Comparison of ENCODE assay signal across 23 cellular contexts in genomic region chr2:230593765-230594164, GRCh38.
A peak's percentile ranks its signal among the peaks of the same experiment; 100 is the strongest.
DNase-seq lines count a peak whose midpoint lies in the region; ATAC-seq, FAIRE-seq and TF ChIP-seq lines count a peak whose summit lies in the region.
"Had no signal": no experiment of that assay in that cellular context is flagged by ENCODE, and none has a peak within 500 bp of the region (broad histone marks: within the 10 kb centered on the region; RNA-seq: fewer than 3 reads in every experiment).

No MANE protein-coding gene starts in this region.

- no peak overlapping the region for H3K4me3 Mint-ChIP-seq in activated CD8-positive, alpha-beta T cell treated with anti-CD3 and anti-CD28 coated beads, Interleukin-2, amount 10 ng/mL, durations not matched to agents 7 days and 5 days

- H3K9ac ChIP-seq in BLaER1 (no peak overlapping the region), GM12878 (ENCODE audit: control insufficient read depth, insufficient read depth, low read length) (peak overlapping the region; percentile 52)

- TF ChIP-seq POLR2A in GM12878 (IDR thresholded peaks at IDR 0.05; ENCODE audit: low read depth, low read length), result no peak

- H4K20me1 ChIP-seq in BLaER1, result no peaks in the 10 kb centered on the region
- no peaks in the 10 kb centered on the region for H4K20me1 ChIP-seq in GM12878 (ENCODE audit: control insufficient read depth, insufficient read depth)

- POLR2A ChIA-PET in GM12878 (lab: Charles Lee) (interaction anchor here (1.1 to 1.3 kb wide), 2 partner anchors 9 to 172 kb away, joined by 3 read pairs; no protein-coding TSS in a partner anchor), HEK293T (lab: Yijun Ruan, JAX) (no interaction called here)
- POLR2A ChIA-PET in activated CD8-positive, alpha-beta T cell treated with anti-CD3 and anti-CD28 coated beads, Interleukin-2, amount 10 ng/mL, durations not matched to agents 7 days and 5 days (lab: Charles Lee), result no interaction called here

- peaks cover 14% of the 10 kb centered on the region for H3K9me3 Mint-ChIP-seq in activated CD8-positive, alpha-beta T cell treated with anti-CD3 and anti-CD28 coated beads, Interleukin-2, amount 10 ng/mL, durations not matched to agents 7 days and 5 days (ENCODE audit: insufficient read depth)

- no peaks in the 10 kb centered on the region for H3K36me3 ChIP-seq in BLaER1
- H3K36me3 ChIP-seq in KOPT-K1 (ENCODE audit: insufficient read depth, low read length), result no peaks in the 10 kb centered on the region
- no peaks in the 10 kb centered on the region for H3K36me3 ChIP-seq in GM12878 (ENCODE audit: control insufficient read depth in 2 of 2, insufficient read depth in 2 of 2, low read length in 1 of 2)
- H3K36me3 ChIP-seq: Peyer's patch had no signal

- H3K4me2 ChIP-seq in BLaER1, result 0 out of 2 replicates have a peak overlapping the region, but pooled peaks have one; percentile 39
- H3K4me2 ChIP-seq in GM12878 (ENCODE audit: control insufficient read depth, insufficient read depth), result peak overlapping the region; percentile 11; the same call in 1 of the 2 replicates

- SMC1A ChIA-PET in GM12878 (lab: Charles Lee; ENCODE audit: uncharacterized antibody, unreplicated experiment), result interaction anchor here (0.8 to 1.5 kb wide), 6 partner anchors 9 to 163 kb away, joined by 3 to 5 read pairs (median 4); no protein-coding TSS in a partner anchor

- H3K27ac Mint-ChIP-seq in activated CD8-positive, alpha-beta T cell treated with anti-CD3 and anti-CD28 coated beads, Interleukin-2, amount 10 ng/mL, durations not matched to agents 7 days and 5 days, result no peak overlapping the region

- CTCF ChIA-PET in GM12878 (lab: Yijun Ruan, JAX) (interaction anchor here (0.5 kb wide), 1 partner anchor 672 kb away, joined by 3 read pairs; the partner anchor contains the start of gene FBXO36), HEK293T (lab: Yijun Ruan, JAX) (no interaction called here)
- CTCF ChIA-PET in activated CD8-positive, alpha-beta T cell treated with anti-CD3 and anti-CD28 coated beads, Interleukin-2, amount 10 ng/mL, durations not matched to agents 7 days and 5 days (lab: Charles Lee), result no interaction called here

- H3K27me3 ChIP-seq in BLaER1 (no peaks in the 10 kb centered on the region), GM12878 (replicated peaks in 1 of 2; ENCODE audit: control insufficient read depth in 2 of 2, insufficient read depth in 2 of 2, low read length in 1 of 2) (no peaks in the 10 kb centered on the region)
- H3K27me3 ChIP-seq: Peyer's patch had no signal

- no peak overlapping the region for H3K27ac ChIP-seq in BLaER1
- peak overlapping the region; percentile 37 for H3K27ac ChIP-seq in KOPT-K1 (ENCODE audit: low read depth, low read length, poor library complexity, severe bottlenecking)
- H3K27ac ChIP-seq in GM12878 (ENCODE audit: control insufficient read depth, insufficient read depth), result peak overlapping the region; percentile 96
- H3K27ac ChIP-seq: HL-60 had no signal

- TF ChIP-seq CTCF in GM12878 (IDR thresholded peaks at IDR 0.05 in 2 of 3, conservative IDR thresholded peaks at IDR 0.05 in 1 of 3; ENCODE audit: control insufficient read depth in 2 of 3, extremely low read depth in 1 of 3, insufficient read depth in 1 of 3, low read depth in 3 of 3, low read length in 3 of 3), result no peak
- no peak for TF ChIP-seq CTCF in omental fat pad (IDR thresholded peaks at IDR 0.05)

- RAD21 ChIA-PET in GM12878 (lab: Charles Lee; ENCODE audit: unreplicated experiment), result interaction anchor here (1.3 to 1.4 kb wide), 3 partner anchors 9 to 391 kb away, joined by 3 to 6 read pairs (median 4); no protein-coding TSS in a partner anchor

- no peaks in the 10 kb centered on the region for H3K27me3 Mint-ChIP-seq in activated CD8-positive, alpha-beta T cell treated with anti-CD3 and anti-CD28 coated beads, Interleukin-2, amount 10 ng/mL, durations not matched to agents 7 days and 5 days (ENCODE audit: low read depth)
- H3K27me3 Mint-ChIP-seq: CD4-positive, alpha-beta memory T cell had no signal

- 57% methylated on average over 9 of the region's 9 CpGs for WGBS in GM12878 (ENCODE audit: insufficient coverage, insufficient replicate concordance, low lambda C conversion rate, missing lambda C conversion rate)

- H3K36me3 Mint-ChIP-seq in activated CD8-positive, alpha-beta T cell treated with anti-CD3 and anti-CD28 coated beads, Interleukin-2, amount 10 ng/mL, durations not matched to agents 7 days and 5 days (ENCODE audit: low read depth), result peaks cover 34% of the 10 kb centered on the region

- no peak for FAIRE-seq in GM12878 (lab: Jason Lieb, UNC)
- FAIRE-seq: G401.6 had no signal

- no peak for ATAC-seq in GM12878
- ATAC-seq in omental fat pad (ENCODE audit: low FRiP score), result peak; percentile 23
- no peak for ATAC-seq in activated CD8-positive, alpha-beta T cell treated with anti-CD3 and anti-CD28 coated beads, Interleukin-2, amount 10 ng/mL, durations not matched to agents 7 days and 5 days
- no peak for ATAC-seq in GM18519 (IDR thresholded peaks at IDR 0.05; ENCODE audit: low FRiP score, unreplicated experiment)
- ATAC-seq: HCT116 had no signal

- no TSS peak for BruUV-seq in GM12878 (replicated peaks; lab: Mats Ljungman, UMichigan)

- no peak for TF ChIP-seq RAD21 in GM12878 (IDR thresholded peaks at IDR 0.05; ENCODE audit: insufficient read depth, low read depth, low read length)

- H3K4me1 ChIP-seq in BLaER1 (peaks cover 24% of the 10 kb centered on the region), GM12878 (ENCODE audit: control insufficient read depth, insufficient read depth, low read length) (peaks cover 84% of the 10 kb centered on the region)

- peaks cover 22% of the 10 kb centered on the region for H3K79me2 ChIP-seq in GM12878 (ENCODE audit: control insufficient read depth, insufficient read depth, low read length)

- DNase-seq in GM12878 (ENCODE audit: low read depth, low spot score) (no peak), omental fat pad (ENCODE audit: low spot score) (no peak), HEK293T (ENCODE audit: extremely low spot score) (no peak), NAMALWA (ENCODE audit: low spot score) (no peak)
- no peak for DNase-seq in activated CD8-positive, alpha-beta T cell treated with anti-CD3 and anti-CD28 coated beads, Interleukin-2, amount 10 ng/mL, durations not matched to agents 7 days and 5 days
- DNase-seq: C1 segment of cervical spinal cord; CD4-positive, alpha-beta memory T cell; COR-L47; DMS53; NCI-H1694; NCI-H2029 treated with DMSO at 0.1 percent for 48 hours; NCI-H2227 treated with DMSO at 0.1 percent for 48 hours; NCI-H526 treated with DMSO at 0.1 percent for 48 hours; OCI-M1; Peyer's patch; SIG-M5; T-helper 1 cell had no signal

- H3K9me3 ChIP-seq in BLaER1 (no peaks in the 10 kb centered on the region; the same call in 1 of the 2 replicates), KOPT-K1 (ENCODE audit: insufficient read depth, low read length, poor library complexity, severe bottlenecking) (peaks cover 4% of the 10 kb centered on the region), GM12878 (replicated peaks; ENCODE audit: control insufficient read depth, insufficient read depth, low read length) (peaks cover 6% of the 10 kb centered on the region; the same call in 2 of the 3 replicates)
- H3K9me3 ChIP-seq: Peyer's patch had no signal

- H3K4me1 Mint-ChIP-seq in activated CD8-positive, alpha-beta T cell treated with anti-CD3 and anti-CD28 coated beads, Interleukin-2, amount 10 ng/mL, durations not matched to agents 7 days and 5 days (ENCODE audit: low read depth), result peaks cover 76% of the 10 kb centered on the region

- no peak overlapping the region for H3K4me3 ChIP-seq in BLaER1
- no peak overlapping the region for H3K4me3 ChIP-seq in GM12878
- H3K4me3 ChIP-seq: Peyer's patch had no signal

- in situ Hi-C loops in GM12878 (cut with MboI), result no loop called here

- intact Hi-C loops in GM12878 (cut with micrococcal nuclease; ENCODE audit: unreplicated experiment), result no loop called here

- no peak overlapping the region; the same call in 1 of the 2 replicates for H2AFZ ChIP-seq in GM12878 (ENCODE audit: control insufficient read depth, low read depth, low read length)

- TF ChIP-seq EP300 in GM12878 (IDR thresholded peaks at IDR 0.05; ENCODE audit: borderline replicate concordance in 1 of 2, control insufficient read depth in 1 of 2, low read depth in 2 of 2, low read length in 2 of 2), result no peak

TF ChIP-seq in GM12878, 131 proteins besides CTCF, POLR2A, EP300 and RAD21:
- TF ChIP-seq GABPA (IDR thresholded peaks at IDR 0.05; ENCODE audit: low read depth), result no peak
- TF ChIP-seq SMC3 (IDR thresholded peaks at IDR 0.05; ENCODE audit: borderline replicate concordance, low read length), result no peak
- TF ChIP-seq KLF5 (IDR thresholded peaks at IDR 0.05; ENCODE audit: partially characterized antibody), result no peak
- TF ChIP-seq HDAC2 (IDR thresholded peaks at IDR 0.05), result no peak

TF ChIP-seq in HEK293T, 16 proteins besides CTCF, POLR2A, EP300 and RAD21:
- TF ChIP-seq ZNF384 (IDR thresholded peaks at IDR 0.05) (no peak), SP1 (IDR thresholded peaks at IDR 0.05) (no peak), ELF4 (IDR thresholded peaks at IDR 0.05) (no peak), FOXM1 (IDR thresholded peaks at IDR 0.05; ENCODE audit: borderline replicate concordance) (no peak), NFRKB (IDR thresholded peaks at IDR 0.05) (no peak), L3MBTL2 (conservative IDR thresholded peaks at IDR 0.05) (no peak), HDGF (IDR thresholded peaks at IDR 0.05; ENCODE audit: borderline replicate concordance) (no peak), FOXK2 (IDR thresholded peaks at IDR 0.05) (no peak), SUZ12 (IDR thresholded peaks at IDR 0.05) (no peak), FOXA1 (IDR thresholded peaks at IDR 0.05) (no peak), ARNT (IDR thresholded peaks at IDR 0.05) (no peak), LEF1 (IDR thresholded peaks at IDR 0.05; ENCODE audit: borderline replicate concordance) (no peak)
